In the genomic region with DNA sequence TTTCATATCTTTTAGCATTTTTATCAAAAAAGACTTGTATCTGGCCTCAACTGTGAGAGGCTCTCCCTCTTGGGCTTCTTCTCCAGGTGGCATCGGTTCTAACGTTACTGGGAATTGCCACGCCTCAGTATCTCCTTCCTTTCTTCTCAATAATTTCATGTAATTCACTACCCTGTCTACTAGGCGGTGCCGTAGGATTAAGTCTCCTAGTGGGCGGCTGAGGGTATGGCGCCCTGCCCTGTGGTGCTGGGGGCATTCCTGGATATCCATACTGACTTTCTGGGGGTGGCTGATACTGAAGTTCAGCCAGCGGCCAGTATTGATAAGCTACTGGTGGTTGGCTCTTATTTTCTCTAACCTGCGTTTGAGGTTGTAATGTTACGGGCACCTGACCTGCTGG, we compare ENCODE assay signal across 10 cellular contexts. TPM values are rescaled to one million over a fixed set of nuclear protein-coding genes. Genes with fewer than 3 reads are reported as not detected.
DNase-seq lines count a peak whose midpoint lies in the region; ATAC-seq and TF ChIP-seq lines count a peak whose summit lies in the region.
"Not testable (repeated sequence)": the region's sequence is repeated elsewhere in the genome, so short reads cannot be mapped to it uniquely, and the experiment has no call there.
"Had no signal": no experiment of that assay in that cellular context is flagged by ENCODE, and none has a peak within 500 bp of the region (broad histone marks: within the 10 kb centered on the region; RNA-seq: fewer than 3 reads in every experiment).

No MANE protein-coding gene starts in this region.

- H3K27ac Mint-ChIP-seq in MCF 10A (ENCODE audit: low read depth, unreplicated experiment); nephron progenitor cell: not testable (repeated sequence)

- DNase-seq in BE2C; H7; PC-9; MCF 10A (ENCODE audit: unreplicated experiment); foreskin keratinocyte; nephron progenitor cell: not testable (repeated sequence)
- DNase-seq in MG63 = peak; percentile 3

- H3K9me3 ChIP-seq in BE2C; MG63; PC-9 (ENCODE audit: insufficient read depth, low read depth): not testable (repeated sequence)

- H3F3A ChIP-seq in PC-9 (ENCODE audit: insufficient read depth, low read depth) = not testable (repeated sequence)

- H3K9me2 ChIP-seq in PC-9 (ENCODE audit: insufficient read depth) = not testable (repeated sequence)

- H3K27me3 Mint-ChIP-seq in MCF 10A (ENCODE audit: insufficient read depth, unreplicated experiment); nephron progenitor cell (ENCODE audit: low read depth, poor library complexity): not testable (repeated sequence)

- H3K4me3 ChIP-seq in BE2C (ENCODE audit: low read depth, low read length); MG63; PC-9: not testable (repeated sequence)
- H3K4me3 ChIP-seq in H7 (ENCODE audit: insufficient read depth, low read depth, low read length) = peak overlapping the region; percentile 24; the same call in 1 of the 2 replicates

- BruUV-seq in PC-9 (replicated peaks; lab: Mats Ljungman, UMichigan); MCF 10A (replicated peaks; lab: Mats Ljungman, UMichigan): not testable (repeated sequence)

- intact Hi-C loops in PC-9 (cut with micrococcal nuclease; ENCODE audit: unreplicated experiment); MCF 10A (cut with micrococcal nuclease): not testable (repeated sequence)

- H3K79me2 ChIP-seq in PC-9 (ENCODE audit: low read depth) = not testable (repeated sequence)

- H3K4me1 Mint-ChIP-seq in MCF 10A (ENCODE audit: insufficient read depth, unreplicated experiment) = peaks cover 24% of the 10 kb centered on the region
- peaks cover 21% of the 10 kb centered on the region for H3K4me1 Mint-ChIP-seq in nephron progenitor cell

- H3K4me2 ChIP-seq in PC-9 = peak overlapping the region; percentile 17

- H3K27me3 ChIP-seq in BE2C; H7 (ENCODE audit: control insufficient read depth, insufficient read depth, low read length); MG63; PC-9 (ENCODE audit: insufficient read depth, low read depth); foreskin keratinocyte: not testable (repeated sequence)

- H3K9me3 Mint-ChIP-seq in MCF 10A (ENCODE audit: unreplicated experiment) = not testable (repeated sequence)
- H3K9me3 Mint-ChIP-seq in nephron progenitor cell = peaks cover 22% of the 10 kb centered on the region

- CTCF ChIA-PET in PC-9 (lab: Charles Lee); MCF 10A (lab: Yijun Ruan, JAX): not testable (repeated sequence)

- POLR2A ChIA-PET in PC-9 (lab: Charles Lee; ENCODE audit: unreplicated experiment) = not testable (repeated sequence)
- POLR2A ChIA-PET in MCF 10A (lab: Yijun Ruan, JAX) = interaction anchor here (0.6 kb wide), 1 partner anchor 181 kb away, joined by 5 read pairs; no protein-coding TSS in a partner anchor

- H3K27ac ChIP-seq in PC-9, foreskin keratinocyte: not testable (repeated sequence)

- not testable (repeated sequence) for H3K36me3 Mint-ChIP-seq in MCF 10A (ENCODE audit: insufficient read depth, unreplicated experiment); nephron progenitor cell (ENCODE audit: low read depth)

- peak; percentile 35 for TF ChIP-seq CTCF in BE2C (IDR thresholded peaks at IDR 0.05; ENCODE audit: low read depth, low read length)
- peak; percentile 32; the same call in 1 of the 2 replicates for TF ChIP-seq CTCF in PC-9 (conservative IDR thresholded peaks at IDR 0.05)
- TF ChIP-seq CTCF in MCF 10A (IDR thresholded peaks at IDR 0.05; ENCODE audit: unreplicated experiment) = peak; percentile 10
- TF ChIP-seq CTCF in foreskin keratinocyte (conservative IDR thresholded peaks at IDR 0.05) = peak; percentile 32
- peak; percentile 8 for TF ChIP-seq CTCF in nephron progenitor cell (IDR thresholded peaks at IDR 0.05)

- H4K20me1 ChIP-seq in PC-9 (ENCODE audit: insufficient read depth) = not testable (repeated sequence)

- H3K4me3 Mint-ChIP-seq in MCF 10A (ENCODE audit: unreplicated experiment); nephron progenitor cell: not testable (repeated sequence)

- H3K36me3 ChIP-seq in BE2C; H7 (replicated peaks; ENCODE audit: control insufficient read depth, insufficient read depth, low read length); MG63; PC-9 (ENCODE audit: low read depth): not testable (repeated sequence)

- not testable (repeated sequence) for H3K4me1 ChIP-seq in BE2C, foreskin keratinocyte
- H3K4me1 ChIP-seq in PC-9 (replicated peaks; ENCODE audit: insufficient read depth) = peaks cover 35% of the 10 kb centered on the region

- not testable (repeated sequence) for ATAC-seq in foreskin keratinocyte

- not testable (repeated sequence) for H2AFZ ChIP-seq in PC-9

RNA-seq across cellular contexts. Expression of gene TREH, which starts 48.7 kb away (rescaled TPM):
- not detected for polyA plus RNA-seq in BE2C (2012; ENCODE audit: insufficient read depth, insufficient read length, low read depth)
- total RNA-seq in H7 (2014; rRNA removed; shearing (Covaris generic)) = not detected in 2 replicates
- total RNA-seq in MG63 (2014; rRNA removed; shearing (Covaris generic); ENCODE audit: low replicate concordance) = not detected in 2 replicates
- not detected in 2 replicates for total RNA-seq in PC-9 (2021)
- total RNA-seq in MCF 10A (2022) = not detected in 2 replicates
- total RNA-seq in foreskin keratinocyte = not detected in 2 replicates
- 0.07 and 0.09 TPM in 2 replicates for polyA plus RNA-seq in foreskin keratinocyte
- total RNA-seq: Daoy, GM12878, SJSA1 had no signal
- polyA plus RNA-seq: GM12878 had no signal
